Comparison of ENCODE assay signal across 10 cellular contexts in genomic region chr2:111706481-111707001, GRCh38.
DNase-seq lines count a peak whose midpoint lies in the region; ATAC-seq and TF ChIP-seq lines count a peak whose summit lies in the region.
"Had no signal": no experiment of that assay in that cellular context is flagged by ENCODE, and none has a peak within 500 bp of the region (broad histone marks: within the 10 kb centered on the region; RNA-seq: fewer than 3 reads in every experiment).

No MANE protein-coding gene starts in this region.

- ATAC-seq in GM21390 (IDR thresholded peaks at IDR 0.05; ENCODE audit: unreplicated experiment) (peak; percentile 12), PC-3 (no peak), HG02884 (IDR thresholded peaks at IDR 0.05; ENCODE audit: unreplicated experiment) (no peak), HG03565 (IDR thresholded peaks at IDR 0.05; ENCODE audit: unreplicated experiment) (no peak)

- peak overlapping the region in 9 of 11 experiments; percentile 50 to 74 (median 68); a peak in 18 of 22 replicates for H3K9ac ChIP-seq in BLaER1 treated with 17β-estradiol and CSF1 and Interleukin-3, amounts not matched to agents 10 nM and 100 nM
- H3K9ac ChIP-seq in PC-3 (ENCODE audit: low read length), result peak overlapping the region; percentile 60

- H3K4me3 ChIP-seq in BLaER1 treated with 17β-estradiol and CSF1 and Interleukin-3, amounts not matched to agents 10 nM and 100 nM, result no peak overlapping the region
- H3K4me3 ChIP-seq in PC-3 (ENCODE audit: low read length), result peak overlapping the region; percentile 14; the same call in 1 of the 2 replicates
- no peak overlapping the region for H3K4me3 ChIP-seq in hepatocyte
- H3K4me3 ChIP-seq: ascending aorta had no signal

- BruUV-seq in PC-3 (replicated peaks; lab: Mats Ljungman, UMichigan), result no TSS peak

- TF ChIP-seq CTCF in PC-3 (conservative IDR thresholded peaks at IDR 0.05; ENCODE audit: low read depth, low read length), result no peak
- no peak for TF ChIP-seq CTCF in hepatocyte (IDR thresholded peaks at IDR 0.05; ENCODE audit: poor library complexity)

- DNase-seq in PC-3 (no peak), hepatocyte (ENCODE audit: low spot score) (no peak), hippocampal formation (lab: John Stamatoyannopoulos, UW) (no peak), NCI-H226 (no peak)
- DNase-seq: WERI-Rb-1 had no signal

- H3K27me3 ChIP-seq in BLaER1 treated with 17β-estradiol and CSF1 and Interleukin-3, amounts not matched to agents 10 nM and 100 nM, result no peaks in the 10 kb centered on the region
- H3K27me3 ChIP-seq in PC-3 (ENCODE audit: low read length) (no peaks in the 10 kb centered on the region), hepatocyte (no peaks in the 10 kb centered on the region)
- H3K27me3 ChIP-seq: ascending aorta had no signal

- no peaks in the 10 kb centered on the region for H3K79me2 ChIP-seq in PC-3 (ENCODE audit: low read length)
- H3K79me2 ChIP-seq in hepatocyte, result no peaks in the 10 kb centered on the region

- intact Hi-C loops in PC-3 (cut with micrococcal nuclease), result no loop called here

- no peaks in the 10 kb centered on the region for H3K9me3 ChIP-seq in BLaER1 treated with 17β-estradiol and CSF1 and Interleukin-3, amounts not matched to agents 10 nM and 100 nM (replicated peaks in 1 of 11)
- H3K9me3 ChIP-seq in PC-3 (ENCODE audit: low read length) (no peaks in the 10 kb centered on the region), hepatocyte (ENCODE audit: low read depth) (no peaks in the 10 kb centered on the region)
- H3K9me3 ChIP-seq: ascending aorta had no signal

- peak overlapping the region in 10 of 11 experiments; percentile 9 to 87 (median 79); a peak in 19 of 22 replicates for H3K27ac ChIP-seq in BLaER1 treated with 17β-estradiol and CSF1 and Interleukin-3, amounts not matched to agents 10 nM and 100 nM
- H3K27ac ChIP-seq in PC-3 (ENCODE audit: low read length) (peak overlapping the region; percentile 89), hepatocyte (peak overlapping the region; percentile 64)
- H3K27ac ChIP-seq: ascending aorta, WERI-Rb-1 had no signal

- POLR2A ChIA-PET in PC-3 (lab: Charles Lee; ENCODE audit: unreplicated experiment), result no interaction called here

- H4K20me1 ChIP-seq in BLaER1 treated with 17β-estradiol and CSF1 and Interleukin-3, amounts not matched to agents 10 nM and 100 nM, result no peaks in the 10 kb centered on the region
- H4K20me1 ChIP-seq in PC-3 (ENCODE audit: low read length) (no peaks in the 10 kb centered on the region), hepatocyte (ENCODE audit: insufficient read depth, poor library complexity, severe bottlenecking) (no peaks in the 10 kb centered on the region)

- peak overlapping the region; percentile 72 to 88 (median 80) for H3K4me2 ChIP-seq in BLaER1 treated with 17β-estradiol and CSF1 and Interleukin-3, amounts not matched to agents 10 nM and 100 nM
- peak overlapping the region; percentile 60 for H3K4me2 ChIP-seq in PC-3 (ENCODE audit: low read length)
- H3K4me2 ChIP-seq in hepatocyte, result no peak overlapping the region

- WGBS in hepatocyte (ENCODE audit: low lambda C conversion rate, missing lambda C conversion rate), result 97% methylated on average over 9 of the region's 9 CpGs

- CTCF ChIA-PET in PC-3 (lab: Charles Lee), result no interaction called here

- H3K4me1 ChIP-seq in BLaER1 treated with 17β-estradiol and CSF1 and Interleukin-3, amounts not matched to agents 10 nM and 100 nM, result peaks cover 49 to 87% (median 60%) of the 10 kb centered on the region in 10 experiments
- H3K4me1 ChIP-seq in PC-3 (ENCODE audit: insufficient read depth, low read length) (peaks cover 51% of the 10 kb centered on the region), hepatocyte (ENCODE audit: insufficient read depth) (peaks cover 13% of the 10 kb centered on the region)

- H3K9me2 ChIP-seq in PC-3 (replicated peaks; ENCODE audit: low read length), result no peaks in the 10 kb centered on the region
- H3K9me2 ChIP-seq in hepatocyte (replicated peaks; ENCODE audit: insufficient read depth), result no peaks in the 10 kb centered on the region

- no peaks in the 10 kb centered on the region for H3K36me3 ChIP-seq in BLaER1 treated with 17β-estradiol and CSF1 and Interleukin-3, amounts not matched to agents 10 nM and 100 nM
- no peaks in the 10 kb centered on the region for H3K36me3 ChIP-seq in PC-3 (ENCODE audit: low read depth, low read length)
- H3K36me3 ChIP-seq in hepatocyte (replicated peaks; ENCODE audit: insufficient read depth, low read depth), result no peaks in the 10 kb centered on the region
- H3K36me3 ChIP-seq: ascending aorta, WERI-Rb-1 had no signal

- no peaks in the 10 kb centered on the region for H3F3A ChIP-seq in PC-3 (ENCODE audit: low read length, unreplicated experiment)

- no peak overlapping the region for H2AFZ ChIP-seq in PC-3 (ENCODE audit: low read length)
- no peak overlapping the region for H2AFZ ChIP-seq in hepatocyte
